17 cellular contexts compared by ENCODE assay signal in the genomic region with DNA sequence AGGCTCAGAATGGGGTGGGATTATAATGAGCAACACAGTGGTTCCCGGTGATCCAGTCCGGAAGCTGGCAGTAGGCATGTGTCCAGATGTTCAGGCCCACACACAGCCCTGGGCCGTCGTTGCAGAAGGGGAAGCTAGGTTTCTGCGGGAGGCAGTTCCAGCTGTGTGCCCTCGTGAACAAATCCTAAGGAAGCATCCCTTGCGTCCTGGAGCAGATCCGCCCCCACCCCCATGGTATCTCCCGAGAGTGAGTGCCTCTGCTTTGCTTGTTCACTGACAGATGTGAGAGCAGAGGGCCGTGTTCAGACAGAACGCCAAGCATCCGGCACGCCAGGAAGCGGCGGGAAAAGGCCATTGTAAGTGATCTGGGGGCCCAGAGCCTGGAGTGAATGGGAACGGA.
DNase-seq lines count a peak whose midpoint lies in the region; ATAC-seq and TF ChIP-seq lines count a peak whose summit lies in the region.
"Had no signal": no experiment of that assay in that cellular context is flagged by ENCODE, and none has a peak within 500 bp of the region (broad histone marks: within the 10 kb centered on the region; RNA-seq: fewer than 3 reads in every experiment).

No MANE protein-coding gene starts in this region.

- TF ChIP-seq POLR2A in upper lobe of left lung (IDR thresholded peaks at IDR 0.05), result no peak

- no peak for DNase-seq in Right ventricle myocardium inferior (ENCODE audit: missing footprints)
- no peak for DNase-seq in cardiac septum (ENCODE audit: low spot score)
- DNase-seq in endothelial cell (ENCODE audit: low spot score), result no peak
- DNase-seq in lower lobe of right lung, result no peak
- DNase-seq in upper lobe of left lung, result no peak
- no peak for DNase-seq in T-helper 17 cell
- DNase-seq: activated CD4-positive, CD25-positive, alpha-beta regulatory T cell; glutamatergic neuron; NCI-H2171; stimulated activated naive CD8-positive, alpha-beta T cell treated with anti-CD3 and anti-CD28 coated beads, Interleukin-15, amount 100 ng/mL, for 72 hours; T-helper 2 cell; uterus had no signal

- ATAC-seq in Right ventricle myocardium inferior (peak; percentile 24), lower lobe of right lung (no peak), upper lobe of left lung (ENCODE audit: low FRiP score in 2 of 2) (peak in 1 of 2 donors; percentile 41), HG03196 (IDR thresholded peaks at IDR 0.05; ENCODE audit: unreplicated experiment) (no peak), HG02852 (IDR thresholded peaks at IDR 0.05; ENCODE audit: unreplicated experiment) (no peak), T-helper 17 cell (no peak)
- ATAC-seq: stimulated activated naive CD8-positive, alpha-beta T cell treated with anti-CD3 and anti-CD28 coated beads, Interleukin-15, amount 100 ng/mL, for 72 hours had no signal

- peaks cover 39% of the 10 kb centered on the region for H3K4me1 Mint-ChIP-seq in endothelial cell (ENCODE audit: unreplicated experiment)
- peaks cover 5% of the 10 kb centered on the region for H3K4me1 Mint-ChIP-seq in T-helper 17 cell
- H3K4me1 Mint-ChIP-seq: stimulated activated naive CD8-positive, alpha-beta T cell treated with anti-CD3 and anti-CD28 coated beads, Interleukin-15, amount 100 ng/mL, for 72 hours had no signal

- TF ChIP-seq EP300 in upper lobe of left lung (IDR thresholded peaks at IDR 0.05), result no peak

- WGBS in upper lobe of left lung, 2 donors, result 60 to 81% methylated on average over 15 to 16 of the region's 16 CpGs

- TF ChIP-seq CTCF in endothelial cell (IDR thresholded peaks at IDR 0.05; ENCODE audit: unreplicated experiment) (no peak), lower lobe of right lung (IDR thresholded peaks at IDR 0.05) (no peak), upper lobe of left lung (IDR thresholded peaks at IDR 0.05) (no peak)

- peaks cover 3% of the 10 kb centered on the region for H3K36me3 ChIP-seq in lower lobe of right lung
- peaks cover 0 to 3% (median 0%) of the 10 kb centered on the region in 4 donors for H3K36me3 ChIP-seq in upper lobe of left lung
- H3K36me3 ChIP-seq: uterus had no signal

- H3K27me3 ChIP-seq in lower lobe of right lung (ENCODE audit: low read depth) (no peaks in the 10 kb centered on the region), upper lobe of left lung (no peaks in the 10 kb centered on the region)
- H3K27me3 ChIP-seq: uterus had no signal

- no peaks in the 10 kb centered on the region for H3K9me3 ChIP-seq in lower lobe of right lung
- no peaks in the 10 kb centered on the region for H3K9me3 ChIP-seq in upper lobe of left lung
- no peaks in the 10 kb centered on the region for H3K9me3 ChIP-seq in T-helper 17 cell (ENCODE audit: control insufficient read depth, low read length, poor library complexity, severe bottlenecking)
- H3K9me3 ChIP-seq: uterus had no signal

- H3K36me3 Mint-ChIP-seq in endothelial cell (ENCODE audit: low read depth, unreplicated experiment) (peaks cover 5% of the 10 kb centered on the region), T-helper 17 cell (ENCODE audit: low read depth) (peaks cover 9% of the 10 kb centered on the region)

- H3K27ac ChIP-seq in lower lobe of right lung, result peak overlapping the region; percentile 73
- H3K27ac ChIP-seq in upper lobe of left lung, result peak overlapping the region; percentile 74 to 89 (median 82)
- H3K27ac ChIP-seq: uterus had no signal

- H3K27me3 Mint-ChIP-seq in endothelial cell (ENCODE audit: unreplicated experiment) (peaks cover 12% of the 10 kb centered on the region), T-helper 17 cell (no peaks in the 10 kb centered on the region)
- H3K27me3 Mint-ChIP-seq: IgD-negative memory B cell; stimulated activated naive CD8-positive, alpha-beta T cell treated with anti-CD3 and anti-CD28 coated beads, Interleukin-15, amount 100 ng/mL, for 72 hours had no signal

- intact Hi-C loops in Right ventricle myocardium inferior (cut with DNase I), result loop anchor here (5.0 kb wide), 1 partner anchor 123 kb away; a partner anchor contains a TSS
- intact Hi-C loops in cardiac septum (cut with DNase I), result loop anchor here (5.0 kb wide), 1 partner anchor 123 kb away; a partner anchor contains a TSS
- intact Hi-C loops in lower lobe of right lung (cut with DNase I), result loop anchor here (10.0 kb wide), 1 partner anchor 145 kb away; no protein-coding TSS in a partner anchor

- peaks cover 19% of the 10 kb centered on the region for H3K4me1 ChIP-seq in lower lobe of right lung
- peaks cover 5 to 18% (median 17%) of the 10 kb centered on the region in 4 donors for H3K4me1 ChIP-seq in upper lobe of left lung
- H3K4me1 ChIP-seq: uterus had no signal

- H3K4me3 Mint-ChIP-seq in endothelial cell (ENCODE audit: unreplicated experiment) (no peak overlapping the region), T-helper 17 cell (no peak overlapping the region)
- H3K4me3 Mint-ChIP-seq: IgD-negative memory B cell; stimulated activated naive CD8-positive, alpha-beta T cell treated with anti-CD3 and anti-CD28 coated beads, Interleukin-15, amount 100 ng/mL, for 72 hours had no signal

- H3K27ac Mint-ChIP-seq in endothelial cell (ENCODE audit: unreplicated experiment) (peak overlapping the region; percentile 76), T-helper 17 cell (no peak overlapping the region)
- H3K27ac Mint-ChIP-seq: activated T-helper 2 cell treated with anti-CD3 and anti-CD28 coated beads, Interferon-gamma antibody, Interleukin-2, Interleukin-4, amounts not matched to agents 10 μg/mL and 5 μg/mL and 100 μg/mL, durations not matched to agents 14 hours and 24 hours and 36 hours; progenitor cell of endocrine pancreas had no signal

- H3K4me3 ChIP-seq in lower lobe of right lung (no peak overlapping the region), upper lobe of left lung (no peak overlapping the region)
- H3K4me3 ChIP-seq: uterus had no signal

- no peaks in the 10 kb centered on the region for H3K9me3 Mint-ChIP-seq in endothelial cell (ENCODE audit: unreplicated experiment)
- H3K9me3 Mint-ChIP-seq: activated T-helper 2 cell treated with anti-CD3 and anti-CD28 coated beads, Interferon-gamma antibody, Interleukin-2, Interleukin-4, amounts not matched to agents 10 μg/mL and 5 μg/mL and 100 μg/mL, durations not matched to agents 14 hours and 24 hours and 36 hours; IgD-negative memory B cell; stimulated activated naive CD8-positive, alpha-beta T cell treated with anti-CD3 and anti-CD28 coated beads, Interleukin-15, amount 100 ng/mL, for 72 hours had no signal
